In genomic region chr19:1189419-1189818, GRCh38 we compare ENCODE assay signal across 10 cellular contexts. TPM values are rescaled to one million over a fixed set of nuclear protein-coding genes. Genes with fewer than 3 reads are reported as not detected.
DNase-seq lines count a peak whose midpoint lies in the region; ATAC-seq and TF ChIP-seq lines count a peak whose summit lies in the region.
"Had no signal": no experiment of that assay in that cellular context is flagged by ENCODE, and none has a peak within 500 bp of the region (broad histone marks: within the 10 kb centered on the region; RNA-seq: fewer than 3 reads in every experiment).

No MANE protein-coding gene starts in this region.

- 67% methylated on average over 8 of the region's 9 CpGs for WGBS in mesenchymal stem cell

- no peaks in the 10 kb centered on the region for H3K79me1 ChIP-seq in mesenchymal stem cell (replicated peaks; ENCODE audit: low read length, poor library complexity, severe bottlenecking)

- peak overlapping the region; percentile 25 for H2AK5ac ChIP-seq in mesenchymal stem cell (ENCODE audit: low read length, severe bottlenecking)

- no peak overlapping the region for H3K4me2 ChIP-seq in PC-3 (ENCODE audit: low read length)
- H3K4me2 ChIP-seq in mesenchymal stem cell (ENCODE audit: low read length, poor library complexity, severe bottlenecking) = no peak overlapping the region

- H3K9ac ChIP-seq in PC-3 (ENCODE audit: low read length) (no peak overlapping the region), mesenchymal stem cell (ENCODE audit: low read length) (no peak overlapping the region)

- H3K9me3 ChIP-seq in PC-3 (ENCODE audit: low read length) = no peaks in the 10 kb centered on the region
- no peaks in the 10 kb centered on the region for H3K9me3 ChIP-seq in mesenchymal stem cell (ENCODE audit: control insufficient read depth, low read length)
- H3K9me3 ChIP-seq: BE2C had no signal

- peak overlapping the region; percentile 12 for H4K8ac ChIP-seq in mesenchymal stem cell (ENCODE audit: low read length)

- no peak overlapping the region for H2BK12ac ChIP-seq in mesenchymal stem cell (ENCODE audit: low read length in 2 of 2)

- no peak overlapping the region for H2BK120ac ChIP-seq in mesenchymal stem cell (ENCODE audit: low read depth, low read length)

- no peak overlapping the region for H2BK15ac ChIP-seq in mesenchymal stem cell (ENCODE audit: low read depth, poor library complexity, severe bottlenecking)

- H3K4me3 ChIP-seq in PC-3 (ENCODE audit: low read length) (no peak overlapping the region), mesenchymal stem cell (ENCODE audit: insufficient read depth in 1 of 2, low read depth in 1 of 2, low read length in 2 of 2) (no peak overlapping the region)

- no peak overlapping the region for H2AFZ ChIP-seq in PC-3 (ENCODE audit: low read length)
- H2AFZ ChIP-seq in mesenchymal stem cell (ENCODE audit: low read depth, low read length) = no peak overlapping the region

- no peak overlapping the region for H4K91ac ChIP-seq in mesenchymal stem cell (ENCODE audit: low read length)

- ATAC-seq in PC-3 (peak; percentile 73), HG03039 (IDR thresholded peaks at IDR 0.05; ENCODE audit: unreplicated experiment) (no peak), HG03442 (IDR thresholded peaks at IDR 0.05; ENCODE audit: unreplicated experiment) (no peak)

- no peak for TF ChIP-seq CTCF in PC-3 (conservative IDR thresholded peaks at IDR 0.05; ENCODE audit: low read depth, low read length)

- H4K20me1 ChIP-seq in PC-3 (ENCODE audit: low read length) = no peaks in the 10 kb centered on the region

- CTCF ChIA-PET in PC-3 (lab: Charles Lee) = no interaction called here

- H3K79me2 ChIP-seq in PC-3 (ENCODE audit: low read length) = no peaks in the 10 kb centered on the region

- H3K36me3 ChIP-seq in PC-3 (ENCODE audit: low read depth, low read length) (no peaks in the 10 kb centered on the region), mesenchymal stem cell (ENCODE audit: control insufficient read depth in 1 of 2, insufficient read depth in 2 of 2, low read depth in 1 of 2, low read length in 2 of 2) (no peaks in the 10 kb centered on the region)
- H3K36me3 ChIP-seq: BE2C had no signal

- peaks cover 7% of the 10 kb centered on the region for H3K4me1 ChIP-seq in PC-3 (ENCODE audit: insufficient read depth, low read length)
- peaks cover 16% of the 10 kb centered on the region for H3K4me1 ChIP-seq in mesenchymal stem cell (ENCODE audit: control insufficient read depth, insufficient read depth, low read depth, low read length)
- H3K4me1 ChIP-seq: BE2C had no signal

- H3K23ac ChIP-seq in mesenchymal stem cell (ENCODE audit: low read length in 2 of 2) = no peak overlapping the region

- no peak overlapping the region for H3K4ac ChIP-seq in mesenchymal stem cell (ENCODE audit: low read depth in 1 of 2, low read length in 2 of 2)

- H3K9me2 ChIP-seq in PC-3 (replicated peaks; ENCODE audit: low read length) = no peaks in the 10 kb centered on the region

- H2BK5ac ChIP-seq in mesenchymal stem cell (ENCODE audit: low read depth, low read length, poor library complexity, severe bottlenecking) = no peak overlapping the region

- BruUV-seq in PC-3 (replicated peaks; lab: Mats Ljungman, UMichigan) = no TSS peak

- H3K14ac ChIP-seq in mesenchymal stem cell (ENCODE audit: low read length in 2 of 2) = no peak overlapping the region

- no peaks in the 10 kb centered on the region for H3F3A ChIP-seq in PC-3 (ENCODE audit: low read length, unreplicated experiment)

- POLR2A ChIA-PET in PC-3 (lab: Charles Lee; ENCODE audit: unreplicated experiment) = no interaction called here

- peak; percentile 83 for DNase-seq in A172 (ENCODE audit: low spot score)
- peak; percentile 37 for DNase-seq in PC-3
- DNase-seq in activated effector memory CD4-positive, alpha-beta T cell treated with Interleukin-2 at 50 U/mL for 16 hours = peak; percentile 41
- no peak for DNase-seq in mesenchymal stem cell
- DNase-seq in NOMO-1 treated with DMSO at 0.1 percent for 48 hours (lab: John Stamatoyannopoulos, UW; ENCODE audit: unreplicated experiment) = no peak
- DNase-seq in NCI-H1092 (lab: John Stamatoyannopoulos, UW) = no peak
- DNase-seq: BE2C had no signal

- peak overlapping the region in 1 of 2 experiments; percentile 35 for H3K18ac ChIP-seq in mesenchymal stem cell (ENCODE audit: low read depth in 1 of 2, low read length in 2 of 2)

- H3K27me3 ChIP-seq in PC-3 (ENCODE audit: low read length) (no peaks in the 10 kb centered on the region), mesenchymal stem cell (ENCODE audit: control insufficient read depth in 1 of 2, insufficient read depth in 1 of 2, low read length in 2 of 2) (no peaks in the 10 kb centered on the region)
- H3K27me3 ChIP-seq: BE2C had no signal

- 0 out of 2 replicates have a peak overlapping the region, but pooled peaks have one; percentile 12 for H3K27ac ChIP-seq in PC-3 (ENCODE audit: low read length)
- H3K27ac ChIP-seq in mesenchymal stem cell (ENCODE audit: low read length, poor library complexity, severe bottlenecking) = peak overlapping the region; percentile 17

- intact Hi-C loops in PC-3 (cut with micrococcal nuclease) = no loop called here

RNA-seq across cellular contexts. Expression of gene SBNO2, which starts 15.4 kb away (rescaled TPM):
- total RNA-seq in A172 (2014; rRNA removed; shearing (Covaris generic)) = 37.0 and 51.1 TPM in 2 replicates
- total RNA-seq in PC-3 (2014; rRNA removed) = 62.4 and 75.0 TPM in 2 replicates
- 32.3 TPM for polyA plus RNA-seq in mesenchymal stem cell (2013, experiment 1 of 2)
- polyA plus RNA-seq in mesenchymal stem cell (2013, experiment 2 of 2) = 31.7 TPM

RNA-seq across cellular contexts. Expression of gene STK11, which starts 16.2 kb away (rescaled TPM):
- 87.8 and 98.9 TPM in 2 replicates for total RNA-seq in A172 (2014; rRNA removed; shearing (Covaris generic))
- total RNA-seq in PC-3 (2014; rRNA removed) = 82.4 and 93.0 TPM in 2 replicates
- 31.4 TPM for polyA plus RNA-seq in mesenchymal stem cell (2013, experiment 1 of 2)
- polyA plus RNA-seq in mesenchymal stem cell (2013, experiment 2 of 2) = 31.8 TPM

RNA-seq across cellular contexts. Expression of gene CBARP, which starts 48.4 kb away (rescaled TPM):
- total RNA-seq in A172 (2014; rRNA removed; shearing (Covaris generic)) = 0.93 and 0.95 TPM in 2 replicates
- total RNA-seq in PC-3 (2014; rRNA removed) = 3.3 and 6.3 TPM in 2 replicates
- 8.1 TPM for polyA plus RNA-seq in mesenchymal stem cell (2013, experiment 1 of 2)
- polyA plus RNA-seq in mesenchymal stem cell (2013, experiment 2 of 2) = 8.0 TPM
- total RNA-seq: mononuclear cell had no signal

RNA-seq across cellular contexts. Expression of gene ATP5F1D, which starts 52.1 kb away (rescaled TPM):
- total RNA-seq in A172 (2014; rRNA removed; shearing (Covaris generic)) = 42.2 and 78.9 TPM in 2 replicates
- total RNA-seq in PC-3 (2014; rRNA removed) = 102 and 187 TPM in 2 replicates
- 121 TPM for polyA plus RNA-seq in mesenchymal stem cell (2013, experiment 1 of 2)
- polyA plus RNA-seq in mesenchymal stem cell (2013, experiment 2 of 2) = 127 TPM

RNA-seq across cellular contexts. Expression of gene MIDN, which starts 59.0 kb away (rescaled TPM):
- total RNA-seq in A172 (2014; rRNA removed; shearing (Covaris generic)) = 7.0 and 19.2 TPM in 2 replicates
- total RNA-seq in PC-3 (2014; rRNA removed) = 17.3 and 41.8 TPM in 2 replicates
- 58.6 TPM for polyA plus RNA-seq in mesenchymal stem cell (2013, experiment 1 of 2)
- polyA plus RNA-seq in mesenchymal stem cell (2013, experiment 2 of 2) = 58.0 TPM

Comparison
In these comparisons a context has a peak if more than half of its experiments do, and no peak if none do; other contexts are left out.
1. DNase-seq: peak in A172 (single experiment), PC-3 (single experiment) and activated effector memory CD4-positive, alpha-beta T cell treated with Interleukin-2 at 50 U/mL for 16 hours (single experiment); none in mesenchymal stem cell (single experiment), NOMO-1 treated with DMSO at 0.1 percent for 48 hours (single experiment) and NCI-H1092 (single experiment).